ENCODE assay signal across 8 cellular contexts in genomic region chr17:48611681-48612455, GRCh38. TPM values are rescaled to one million over a fixed set of nuclear protein-coding genes. Genes with fewer than 3 reads are reported as not detected.
DNase-seq lines count a peak whose midpoint lies in the region; ATAC-seq and TF ChIP-seq lines count a peak whose summit lies in the region.

No MANE protein-coding gene starts in this region.

- no peak for ATAC-seq in activated T-cell treated with anti-CD3 and anti-CD28 coated beads, Interleukin-2, amount 50 U/mL, for 4 hours
- ATAC-seq in omental fat pad (ENCODE audit: low FRiP score): no peak

- H4K20me1 ChIP-seq in OCI-LY3 (ENCODE audit: insufficient read depth, low read length): no peaks in the 10 kb centered on the region

- TF ChIP-seq CTCF in OCI-LY3 (IDR thresholded peaks at IDR 0.05; ENCODE audit: low read depth, low read length) (no peak), fibroblast of mammary gland (conservative IDR thresholded peaks at IDR 0.05; ENCODE audit: control insufficient read depth, insufficient read depth, low read depth, low read length) (no peak), tibial artery (IDR thresholded peaks at IDR 0.05) (no peak), omental fat pad (IDR thresholded peaks at IDR 0.05) (no peak)

- peaks cover 75% of the 10 kb centered on the region for H3K27me3 Mint-ChIP-seq in activated T-cell treated with anti-CD3 and anti-CD28 coated beads, Interleukin-2, amount 50 U/mL, for 4 hours (ENCODE audit: low read depth)

- H3K9me3 Mint-ChIP-seq in activated T-cell treated with anti-CD3 and anti-CD28 coated beads, Interleukin-2, amount 50 U/mL, for 4 hours: no peaks in the 10 kb centered on the region

- 0 out of 2 replicates have a peak, but pooled peaks cover 3% of the 10 kb centered on the region for H3K79me2 ChIP-seq in OCI-LY3 (ENCODE audit: low read length)

- H3K36me3 Mint-ChIP-seq in activated T-cell treated with anti-CD3 and anti-CD28 coated beads, Interleukin-2, amount 50 U/mL, for 4 hours (ENCODE audit: insufficient read depth): no peaks in the 10 kb centered on the region

- no peaks in the 10 kb centered on the region for H3K36me3 ChIP-seq in OCI-LY3 (replicated peaks; ENCODE audit: low read depth, low read length)
- no peaks in the 10 kb centered on the region for H3K36me3 ChIP-seq in tibial artery

- peak overlapping the region; percentile 90 for H3K9ac ChIP-seq in OCI-LY3 (ENCODE audit: low read length)

- no peak for DNase-seq in activated T-cell treated with anti-CD3 and anti-CD28 coated beads, Interleukin-2, amount 50 U/mL, for 4 hours
- DNase-seq in activated T-cell treated with anti-CD3 and anti-CD28 coated beads for 4 hours: no peak
- DNase-seq in fibroblast of mammary gland (ENCODE audit: low read depth): no peak
- no peak for DNase-seq in tibial artery
- DNase-seq in omental fat pad (ENCODE audit: low spot score): no peak
- DNase-seq in stimulated activated CD4-positive, alpha-beta T cell treated with anti-CD3 and anti-CD28 coated beads, Interleukin-2, amount 100 ng/mL, for 48 hours: no peak
- no peak for DNase-seq in midbrain (lab: John Stamatoyannopoulos, UW)

- peak overlapping the region; percentile 93; the same call in 1 of the 2 replicates for H2AFZ ChIP-seq in OCI-LY3 (ENCODE audit: low read depth, low read length)

- H3K4me1 Mint-ChIP-seq in activated T-cell treated with anti-CD3 and anti-CD28 coated beads, Interleukin-2, amount 50 U/mL, for 4 hours (ENCODE audit: low read depth): peaks cover 38% of the 10 kb centered on the region

- H3K9me3 ChIP-seq in OCI-LY3 (ENCODE audit: insufficient read depth, low read length): no peaks in the 10 kb centered on the region
- H3K9me3 ChIP-seq in tibial artery: no peaks in the 10 kb centered on the region

- H3K27me3 ChIP-seq in OCI-LY3 (ENCODE audit: low read depth, low read length): peaks cover 16% of the 10 kb centered on the region
- H3K27me3 ChIP-seq in tibial artery: peaks cover 12 to 99% of the 10 kb centered on the region in 2 donors

- H3K4me1 ChIP-seq in OCI-LY3 (ENCODE audit: low read length) (peaks cover 9% of the 10 kb centered on the region; the same call in 1 of the 2 replicates), tibial artery (peaks cover 0 to 50% (median 43%) of the 10 kb centered on the region in 4 donors)

- H3K4me3 ChIP-seq in OCI-LY3 (ENCODE audit: low read length) (peak overlapping the region; percentile 85), fibroblast of mammary gland (ENCODE audit: control insufficient read depth, low read depth, low read length) (peak overlapping the region; percentile 72), tibial artery (peak overlapping the region; percentile 38 to 49)

- H3K4me2 ChIP-seq in OCI-LY3 (ENCODE audit: low read length): peak overlapping the region; percentile 96

- intact Hi-C loops in tibial artery (cut with DNase I; ENCODE audit: low total_unique reads): no loop called here

- peak overlapping the region; percentile 60 for H3K27ac ChIP-seq in OCI-LY3 (ENCODE audit: low read length)
- peak overlapping the region in 1 of 2 donors; percentile 6 for H3K27ac ChIP-seq in tibial artery

- peak overlapping the region; percentile 92 for H3K4me3 Mint-ChIP-seq in activated T-cell treated with anti-CD3 and anti-CD28 coated beads, Interleukin-2, amount 50 U/mL, for 4 hours

RNA-seq across cellular contexts. Expression of gene HOXB7, which starts 1.1 kb away (rescaled TPM):
- under 1 TPM; 0.18 to 0.43 (median 0.38) TPM for total RNA-seq in activated T-cell treated with anti-CD3 and anti-CD28 coated beads, Interleukin-2, amount 50 U/mL, for 4 hours
- total RNA-seq in omental fat pad: 10 to 100 TPM in 1 of 4 donors, 1 to 10 TPM in 3; 5.3 to 11.5 (median 8.4) TPM

RNA-seq across cellular contexts. Expression of gene HOXB8, which starts 3.2 kb away (rescaled TPM):
- total RNA-seq in activated T-cell treated with anti-CD3 and anti-CD28 coated beads, Interleukin-2, amount 50 U/mL, for 4 hours: under 1 TPM in 2 of 3 donors, not detected in 1; 0.14 to 0.18 TPM
- 1 to 10 TPM; 4.3 to 6.2 (median 5.0) TPM for total RNA-seq in omental fat pad

RNA-seq across cellular contexts. Expression of gene HOXB6, which starts 7.1 kb away (rescaled TPM):
- under 1 TPM in 2 of 3 donors, not detected in 1; 0.24 to 0.27 TPM for total RNA-seq in activated T-cell treated with anti-CD3 and anti-CD28 coated beads, Interleukin-2, amount 50 U/mL, for 4 hours
- 10 to 100 TPM in 3 of 4 donors, 1 to 10 TPM in 1; 9.2 to 22.7 (median 15.5) TPM for total RNA-seq in omental fat pad

RNA-seq across cellular contexts. Expression of gene HOXB9, which starts 14.3 kb away (rescaled TPM):
- 1 to 10 TPM in 2 of 3 donors, under 1 TPM in 1; 0.63 to 1.4 (median 1.2) TPM for total RNA-seq in activated T-cell treated with anti-CD3 and anti-CD28 coated beads, Interleukin-2, amount 50 U/mL, for 4 hours
- under 1 TPM in 2 of 4 donors, not detected in 2; 0.09 to 0.48 TPM for total RNA-seq in omental fat pad

RNA-seq across cellular contexts. Expression of gene HOXB5, which starts 18.3 kb away (rescaled TPM):
- under 1 TPM in 1 of 3 donors, not detected in 2; 0.08 TPM for total RNA-seq in activated T-cell treated with anti-CD3 and anti-CD28 coated beads, Interleukin-2, amount 50 U/mL, for 4 hours
- 1 to 10 TPM in 2 of 4 donors, under 1 TPM in 2; 0.72 to 3.3 (median 1.4) TPM for total RNA-seq in omental fat pad

Comparison
In these comparisons a context has a peak if more than half of its experiments do, and no peak if none do; other contexts are left out.
1. RNA of gene HOXB7, which starts 1.1 kb away (total RNA-seq): 5.3 to 11.5 TPM in omental fat pad; 0.18 to 0.43 TPM in activated T-cell treated with anti-CD3 and anti-CD28 coated beads, Interleukin-2, amount 50 U/mL, for 4 hours; every median in the first group is over 4 times any median in the second.
2. RNA of gene HOXB8, which starts 3.2 kb away (total RNA-seq): 4.3 to 6.2 TPM in omental fat pad; 0.14 to 0.18 TPM in activated T-cell treated with anti-CD3 and anti-CD28 coated beads, Interleukin-2, amount 50 U/mL, for 4 hours; every median in the first group is over 4 times any median in the second.
3. RNA of gene HOXB6, which starts 7.1 kb away (total RNA-seq): 9.2 to 22.7 TPM in omental fat pad; 0.24 to 0.27 TPM in activated T-cell treated with anti-CD3 and anti-CD28 coated beads, Interleukin-2, amount 50 U/mL, for 4 hours; every median in the first group is over 4 times any median in the second.
4. Peak in every context shown above with its lines, with median percentiles within 50 percentile points of each other: H3K4me3 ChIP-seq.